ENCODE assay signal across 13 cellular contexts in genomic region chr15:63602595-63602994, GRCh38. TPM values are rescaled to one million over a fixed set of nuclear protein-coding genes. Genes with fewer than 3 reads are reported as not detected.
A peak's percentile ranks its signal among the peaks of the same experiment; 100 is the strongest.
DNase-seq lines count a peak whose midpoint lies in the region; ATAC-seq and TF ChIP-seq lines count a peak whose summit lies in the region.
"Had no signal": no experiment of that assay in that cellular context is flagged by ENCODE, and none has a peak within 500 bp of the region (broad histone marks: within the 10 kb centered on the region; RNA-seq: fewer than 3 reads in every experiment).

No MANE protein-coding gene starts in this region.

- peaks cover 29% of the 10 kb centered on the region for H3K36me3 Mint-ChIP-seq in CD4-positive, alpha-beta T cell (ENCODE audit: low read depth)
- peaks cover 8% of the 10 kb centered on the region for H3K36me3 Mint-ChIP-seq in activated CD8-positive, alpha-beta T cell treated with anti-CD3 and anti-CD28 coated beads, Interleukin-2, amount 10 ng/mL, durations not matched to agents 7 days and 5 days (ENCODE audit: low read depth)
- H3K36me3 Mint-ChIP-seq in naive thymus-derived CD4-positive, alpha-beta T cell, result peaks cover 0 to 11% (median 0%) of the 10 kb centered on the region in 5 donors

- H3K9me3 ChIP-seq in BLaER1, result no peaks in the 10 kb centered on the region
- no peaks in the 10 kb centered on the region for H3K9me3 ChIP-seq in CD4-positive, alpha-beta T cell (ENCODE audit: control insufficient read depth, low read length)
- no peaks in the 10 kb centered on the region for H3K9me3 ChIP-seq in naive thymus-derived CD4-positive, alpha-beta T cell (ENCODE audit: control insufficient read depth in 2 of 3, low read length in 3 of 3)
- H3K9me3 ChIP-seq: adrenal gland, pancreas had no signal

- POLR2A ChIA-PET in CD4-positive, alpha-beta T cell (lab: Charles Lee), result interaction anchor here (0.9 to 4.4 kb wide), 6 partner anchors 7 to 491 kb away, joined by 3 to 39 read pairs (median 6); partner anchors contain the start of genes CIAO2A and USP3
- POLR2A ChIA-PET in activated CD8-positive, alpha-beta T cell treated with anti-CD3 and anti-CD28 coated beads, Interleukin-2, amount 10 ng/mL, durations not matched to agents 7 days and 5 days (lab: Charles Lee), result interaction anchor here (3.1 kb wide), 1 partner anchor 8 kb away, joined by 15 read pairs; no protein-coding TSS in a partner anchor
- POLR2A ChIA-PET in naive thymus-derived CD4-positive, alpha-beta T cell (lab: Charles Lee), result interaction anchor here (0.6 to 5.0 kb wide), 7 partner anchors 24 to 493 kb away, joined by 3 to 65 read pairs (median 4); partner anchors contain the start of genes CIAO2A, SNX1 and USP3

- peaks cover 4% of the 10 kb centered on the region for H3K36me3 ChIP-seq in BLaER1
- H3K36me3 ChIP-seq in naive thymus-derived CD4-positive, alpha-beta T cell (ENCODE audit: control insufficient read depth in 2 of 3, insufficient read depth in 3 of 3, low read length in 3 of 3), result peaks cover 0 to 4% (median 0%) of the 10 kb centered on the region in 3 experiments

- H3K27me3 ChIP-seq in BLaER1, result no peaks in the 10 kb centered on the region
- no peaks in the 10 kb centered on the region for H3K27me3 ChIP-seq in CD4-positive, alpha-beta T cell (ENCODE audit: control insufficient read depth, insufficient read depth, low read length)
- no peaks in the 10 kb centered on the region for H3K27me3 ChIP-seq in naive thymus-derived CD4-positive, alpha-beta T cell (ENCODE audit: control insufficient read depth in 2 of 2, insufficient read depth in 2 of 2, low read length in 2 of 2)
- no peaks in the 10 kb centered on the region for H3K27me3 ChIP-seq in foreskin keratinocyte
- H3K27me3 ChIP-seq: adrenal gland, pancreas had no signal

- H3K4me1 Mint-ChIP-seq in CD4-positive, alpha-beta T cell (ENCODE audit: low read depth), result peaks cover 71% of the 10 kb centered on the region
- peaks cover 63% of the 10 kb centered on the region for H3K4me1 Mint-ChIP-seq in activated CD8-positive, alpha-beta T cell treated with anti-CD3 and anti-CD28 coated beads, Interleukin-2, amount 10 ng/mL, durations not matched to agents 7 days and 5 days (ENCODE audit: low read depth)
- H3K4me1 Mint-ChIP-seq in naive thymus-derived CD4-positive, alpha-beta T cell, result peaks cover 36 to 68% (median 58%) of the 10 kb centered on the region in 7 donors

- no peaks in the 10 kb centered on the region for H3K27me3 Mint-ChIP-seq in CD4-positive, alpha-beta T cell
- H3K27me3 Mint-ChIP-seq in activated CD8-positive, alpha-beta T cell treated with anti-CD3 and anti-CD28 coated beads, Interleukin-2, amount 10 ng/mL, durations not matched to agents 7 days and 5 days (ENCODE audit: low read depth), result peaks cover 3% of the 10 kb centered on the region
- no peaks in the 10 kb centered on the region for H3K27me3 Mint-ChIP-seq in naive thymus-derived CD4-positive, alpha-beta T cell

- CTCF ChIA-PET in CD4-positive, alpha-beta T cell (lab: Charles Lee), result interaction anchor here (4.5 to 4.9 kb wide), 2 partner anchors 8 to 136 kb away, joined by 17 to 24 read pairs; no protein-coding TSS in a partner anchor
- CTCF ChIA-PET in activated CD8-positive, alpha-beta T cell treated with anti-CD3 and anti-CD28 coated beads, Interleukin-2, amount 10 ng/mL, durations not matched to agents 7 days and 5 days (lab: Charles Lee), result interaction anchor here (1.1 to 4.7 kb wide), 4 partner anchors 8 to 551 kb away, joined by 3 to 43 read pairs (median 4); no protein-coding TSS in a partner anchor
- CTCF ChIA-PET in naive thymus-derived CD4-positive, alpha-beta T cell (lab: Charles Lee), result interaction anchor here (0.6 to 1.4 kb wide), 4 partner anchors 10 to 465 kb away, joined by 3 to 4 read pairs (median 3); no protein-coding TSS in a partner anchor

- no peaks in the 10 kb centered on the region for H3K9me3 Mint-ChIP-seq in CD4-positive, alpha-beta T cell
- H3K9me3 Mint-ChIP-seq in activated CD8-positive, alpha-beta T cell treated with anti-CD3 and anti-CD28 coated beads, Interleukin-2, amount 10 ng/mL, durations not matched to agents 7 days and 5 days (ENCODE audit: insufficient read depth), result no peaks in the 10 kb centered on the region
- peaks cover 0 to 4% (median 0%) of the 10 kb centered on the region in 11 donors for H3K9me3 Mint-ChIP-seq in naive thymus-derived CD4-positive, alpha-beta T cell

- no peaks in the 10 kb centered on the region for H4K20me1 ChIP-seq in BLaER1

- no peak overlapping the region for H3K4me3 ChIP-seq in BLaER1
- no peak overlapping the region for H3K4me3 ChIP-seq in naive thymus-derived CD4-positive, alpha-beta T cell (ENCODE audit: low read length)

- no peak overlapping the region for H3K27ac ChIP-seq in BLaER1
- no peak overlapping the region for H3K27ac ChIP-seq in CD4-positive, alpha-beta T cell (ENCODE audit: low read depth, low read length)
- no peak overlapping the region for H3K27ac ChIP-seq in naive thymus-derived CD4-positive, alpha-beta T cell (ENCODE audit: low read depth, low read length)
- H3K27ac ChIP-seq in foreskin keratinocyte, result no peak overlapping the region
- H3K27ac ChIP-seq: C4-2B, epithelial cell of prostate had no signal

- H3K4me2 ChIP-seq in BLaER1, result peak overlapping the region; percentile 98

- DNase-seq in CD4-positive, alpha-beta T cell, result no peak
- no peak for DNase-seq in activated CD8-positive, alpha-beta T cell treated with anti-CD3 and anti-CD28 coated beads, Interleukin-2, amount 10 ng/mL, durations not matched to agents 7 days and 5 days
- no peak for DNase-seq in naive thymus-derived CD4-positive, alpha-beta T cell
- no peak for DNase-seq in activated gamma-delta T cell (lab: John Stamatoyannopoulos, UW)
- no peak for DNase-seq in NCI-H510A (lab: John Stamatoyannopoulos, UW)
- DNase-seq in foreskin keratinocyte, result no peak
- DNase-seq: adrenal gland; mammary epithelial cell; stimulated activated naive CD8-positive, alpha-beta T cell treated with anti-CD3 and anti-CD28 coated beads, Interleukin-15, Interleukin-2, amounts not matched to agents 100 U/mL and 50 U/mL, for 24 hours had no signal

- H3K27ac Mint-ChIP-seq in CD4-positive, alpha-beta T cell, result peak overlapping the region; percentile 90
- H3K27ac Mint-ChIP-seq in activated CD8-positive, alpha-beta T cell treated with anti-CD3 and anti-CD28 coated beads, Interleukin-2, amount 10 ng/mL, durations not matched to agents 7 days and 5 days, result peak overlapping the region; percentile 65
- peak overlapping the region in 8 of 9 donors; percentile 39 to 93 (median 80) for H3K27ac Mint-ChIP-seq in naive thymus-derived CD4-positive, alpha-beta T cell

- no peak for TF ChIP-seq CTCF in CD4-positive, alpha-beta T cell (IDR thresholded peaks at IDR 0.05)
- no peak for TF ChIP-seq CTCF in foreskin keratinocyte (conservative IDR thresholded peaks at IDR 0.05)

- peaks cover 59% of the 10 kb centered on the region for H3K4me1 ChIP-seq in BLaER1
- H3K4me1 ChIP-seq in naive thymus-derived CD4-positive, alpha-beta T cell (ENCODE audit: control insufficient read depth in 2 of 2, insufficient read depth in 2 of 2, low read length in 2 of 2), result peaks cover 33 to 39% of the 10 kb centered on the region in 2 donors
- no peaks in the 10 kb centered on the region for H3K4me1 ChIP-seq in foreskin keratinocyte

- no peak for ATAC-seq in CD4-positive, alpha-beta T cell (ENCODE audit: poor library complexity)
- ATAC-seq in activated CD8-positive, alpha-beta T cell treated with anti-CD3 and anti-CD28 coated beads, Interleukin-2, amount 10 ng/mL, durations not matched to agents 7 days and 5 days, result no peak
- ATAC-seq in naive thymus-derived CD4-positive, alpha-beta T cell, result no peak
- ATAC-seq in foreskin keratinocyte, result no peak
- ATAC-seq: stimulated activated naive CD8-positive, alpha-beta T cell treated with anti-CD3 and anti-CD28 coated beads, Interleukin-15, Interleukin-2, amounts not matched to agents 100 U/mL and 50 U/mL, for 24 hours had no signal

- peak overlapping the region; percentile 85 for H3K4me3 Mint-ChIP-seq in CD4-positive, alpha-beta T cell
- H3K4me3 Mint-ChIP-seq in activated CD8-positive, alpha-beta T cell treated with anti-CD3 and anti-CD28 coated beads, Interleukin-2, amount 10 ng/mL, durations not matched to agents 7 days and 5 days, result peak overlapping the region; percentile 6
- peak overlapping the region; percentile 7 to 93 (median 75) for H3K4me3 Mint-ChIP-seq in naive thymus-derived CD4-positive, alpha-beta T cell

- no peak overlapping the region for H3K9ac ChIP-seq in BLaER1

- intact Hi-C loops in CD4-positive, alpha-beta T cell (cut with DNase I, micrococcal nuclease), result loop anchor here (5.0 to 10.0 kb wide), 3 partner anchors 315 to 492 kb away; partner anchors contain the start of genes CIAO2A (in 2 of the 2) and SNX1 (in 2 of the 2)
- intact Hi-C loops in naive thymus-derived CD4-positive, alpha-beta T cell (cut with micrococcal nuclease), result loop anchor here (5.0 to 10.0 kb wide), 5 partner anchors 115 to 552 kb away; partner anchors contain the start of genes HERC1 (in 2 of the 2), APH1B (in 1 of the 2) and SNX22 (in 1 of the 2)

RNA-seq across cellular contexts. Expression of gene FBXL22, which starts 5.4 kb away (rescaled TPM):
- total RNA-seq in CD4-positive, alpha-beta T cell, result 1 to 10 TPM in 1 of 2 experiments, under 1 TPM in 1; 0.66 to 1.6 TPM
- 1 to 10 TPM in 1 of 2 experiments, under 1 TPM in 1; 0.66 to 1.4 TPM for total RNA-seq in activated CD8-positive, alpha-beta T cell treated with anti-CD3 and anti-CD28 coated beads, Interleukin-2, amount 10 ng/mL, durations not matched to agents 7 days and 5 days
- 1 to 10 TPM in 4 of 5 experiments, under 1 TPM in 1; 0.94 to 3.3 (median 1.6) TPM for total RNA-seq in naive thymus-derived CD4-positive, alpha-beta T cell
- 1 to 10 TPM; 1.0 to 2.4 TPM for polyA plus RNA-seq in naive thymus-derived CD4-positive, alpha-beta T cell
- total RNA-seq in foreskin keratinocyte, result 0.03 and 0.21 TPM in 2 replicates
- polyA plus RNA-seq in foreskin keratinocyte, result 0.07 and 0.13 TPM in 2 replicates

Comparison
In these comparisons a context has a peak if more than half of its experiments do, and no peak if none do; other contexts are left out.
1. H3K4me3 Mint-ChIP-seq: peak in every context shown above with its lines; median percentile 85 in CD4-positive, alpha-beta T cell; 75 in naive thymus-derived CD4-positive, alpha-beta T cell; 6 in activated CD8-positive, alpha-beta T cell treated with anti-CD3 and anti-CD28 coated beads, Interleukin-2, amount 10 ng/mL, durations not matched to agents 7 days and 5 days.